ENCODE assay signal across 13 cellular contexts in genomic region chr17:81854974-81855774, GRCh38. TPM values are rescaled to one million over a fixed set of nuclear protein-coding genes. Genes with fewer than 3 reads are reported as not detected.
DNase-seq lines count a peak whose midpoint lies in the region; ATAC-seq and TF ChIP-seq lines count a peak whose summit lies in the region.
"Had no signal": no experiment of that assay in that cellular context is flagged by ENCODE, and none has a peak within 500 bp of the region (broad histone marks: within the 10 kb centered on the region; RNA-seq: fewer than 3 reads in every experiment).

No MANE protein-coding gene starts in this region.

- no peak overlapping the region for H3K27ac Mint-ChIP-seq in osteocyte (ENCODE audit: unreplicated experiment)

- POLR2A ChIA-PET in A673 (lab: Charles Lee; ENCODE audit: low non-redundant PET), result interaction anchor here (0.5 to 0.7 kb wide), 4 partner anchors 13 to 62 kb away, joined by 3 to 9 read pairs (median 4); no protein-coding TSS in a partner anchor

- peak; percentile 8 for DNase-seq in COLO668 (lab: John Stamatoyannopoulos, UW; ENCODE audit: unreplicated experiment)
- no peak for DNase-seq in LNCaP clone FGC (ENCODE audit: low read depth)
- DNase-seq in cerebellum (ENCODE audit: low spot score), result peak; percentile 67
- DNase-seq in mucosa of gallbladder (ENCODE audit: low spot score), result peak; percentile 69
- no peak for DNase-seq in osteocyte (ENCODE audit: extremely low spot score, unreplicated experiment)
- DNase-seq in A673 (ENCODE audit: low spot score), result no peak
- DNase-seq in NCI-H2171 treated with DMSO at 0.1 percent for 48 hours (lab: John Stamatoyannopoulos, UW), result no peak
- DNase-seq: COR-L47, NCI-H1092 treated with DMSO at 0.1 percent for 48 hours, uterus had no signal

- H3K27me3 Mint-ChIP-seq in osteocyte (ENCODE audit: unreplicated experiment), result no peaks in the 10 kb centered on the region

- intact Hi-C loops in A673 (cut with micrococcal nuclease; ENCODE audit: unreplicated experiment), result no loop called here

- H3K9me3 ChIP-seq in A673 (ENCODE audit: low read depth, low read length, poor library complexity, severe bottlenecking), result no peaks in the 10 kb centered on the region
- H3K9me3 ChIP-seq: uterus had no signal

- peaks cover 14% of the 10 kb centered on the region for H3K4me1 ChIP-seq in A673 (ENCODE audit: insufficient read depth, low read length, poor library complexity, severe bottlenecking)

- TF ChIP-seq CTCF in LNCaP clone FGC (IDR thresholded peaks at IDR 0.05; ENCODE audit: control insufficient read depth, extremely low read depth, insufficient read depth), result peak; percentile 41
- no peak for TF ChIP-seq CTCF in osteocyte (IDR thresholded peaks at IDR 0.05)
- TF ChIP-seq CTCF in A673 (conservative IDR thresholded peaks at IDR 0.05; ENCODE audit: low read depth, low read length), result no peak

- H3K4me3 ChIP-seq in LNCaP clone FGC (ENCODE audit: low read depth, low read length), result no peak overlapping the region
- no peak overlapping the region for H3K4me3 ChIP-seq in A673 (ENCODE audit: low read depth, low read length, poor library complexity, severe bottlenecking)
- H3K4me3 ChIP-seq: uterus had no signal

- ATAC-seq in GM19023 (IDR thresholded peaks at IDR 0.05; ENCODE audit: unreplicated experiment), result no peak

- H3K36me3 Mint-ChIP-seq in osteocyte (ENCODE audit: unreplicated experiment), result peaks cover 34% of the 10 kb centered on the region

- peaks cover 25% of the 10 kb centered on the region for H3K4me1 Mint-ChIP-seq in osteocyte (ENCODE audit: unreplicated experiment)

- no peaks in the 10 kb centered on the region for H3K9me3 Mint-ChIP-seq in osteocyte (ENCODE audit: unreplicated experiment)

- no TSS peak for BruUV-seq in A673 (replicated peaks; lab: Mats Ljungman, UMichigan)

- H3K27me3 ChIP-seq in A673 (replicated peaks; ENCODE audit: insufficient read depth, low read depth, low read length, poor library complexity), result no peaks in the 10 kb centered on the region
- H3K27me3 ChIP-seq: uterus had no signal

- CTCF ChIA-PET in A673 (lab: Charles Lee), result no interaction called here

- H3K36me3 ChIP-seq in A673 (ENCODE audit: insufficient read depth, low read length, poor library complexity, severe bottlenecking), result peaks cover 77% of the 10 kb centered on the region
- H3K36me3 ChIP-seq: uterus had no signal

- no peak overlapping the region for H3K27ac ChIP-seq in A673 (ENCODE audit: low read depth, low read length, poor library complexity, severe bottlenecking)
- H3K27ac ChIP-seq: uterus had no signal

- H3K4me3 Mint-ChIP-seq in osteocyte (ENCODE audit: unreplicated experiment), result no peak overlapping the region

RNA-seq across cellular contexts. Expression of gene P4HB, which starts 5.2 kb away (rescaled TPM):
- total RNA-seq in cerebellum, result 75.4 TPM
- total RNA-seq in mucosa of gallbladder, result 611 TPM
- 792 and 837 TPM in 2 replicates for total RNA-seq in osteocyte
- total RNA-seq in A673 (2021), result 491 and 503 TPM in 2 replicates

RNA-seq across cellular contexts. Expression of gene ARHGDIA, which starts 16.0 kb away (rescaled TPM):
- total RNA-seq in cerebellum (18.3 TPM), mucosa of gallbladder (340 TPM), osteocyte (430 and 433 TPM in 2 replicates), A673 (2021) (568 and 667 TPM in 2 replicates)

RNA-seq across cellular contexts. Expression of gene PPP1R27, which starts 20.3 kb away (rescaled TPM):
- total RNA-seq in cerebellum (not detected), mucosa of gallbladder (not detected), osteocyte (0.62 TPM in 1 of 2 replicates, not detected in the other), A673 (2021) (not detected in 2 replicates)
- total RNA-seq: activated CD8-positive, alpha-beta memory T cell treated with anti-CD3 and anti-CD28 coated beads for 36 hours; T-helper 2 cell treated with Interferon-gamma antibody and Interleukin-4, amounts not matched to agents 100 ng/mL and 5 ng/mL, for 36 hours had no signal

RNA-seq across cellular contexts. Expression of gene MCRIP1, which starts 22.1 kb away (rescaled TPM):
- total RNA-seq in cerebellum (64.7 TPM), mucosa of gallbladder (85.3 TPM), osteocyte (169 and 176 TPM in 2 replicates), A673 (2021) (126 and 130 TPM in 2 replicates)

RNA-seq across cellular contexts. Expression of gene ALYREF, which starts 36.2 kb away (rescaled TPM):
- 39.7 TPM for total RNA-seq in cerebellum
- 48.1 TPM for total RNA-seq in mucosa of gallbladder
- total RNA-seq in osteocyte, result 72.6 and 78.5 TPM in 2 replicates
- 251 and 258 TPM in 2 replicates for total RNA-seq in A673 (2021)

Comparison
In these comparisons a context has a peak if more than half of its experiments do, and no peak if none do; other contexts are left out.
1. DNase-seq: peak in COLO668 (single experiment), cerebellum (single experiment) and mucosa of gallbladder (single experiment); none in LNCaP clone FGC (single experiment), osteocyte (single experiment), A673 (single experiment) and NCI-H2171 treated with DMSO at 0.1 percent for 48 hours (single experiment).
2. RNA of gene ARHGDIA, which starts 16.0 kb away (total RNA-seq): 568 to 667 TPM in A673, 430 to 433 TPM in osteocyte and 340 TPM in mucosa of gallbladder (single experiment); 18.3 TPM in cerebellum (single experiment); every median in the first group is over 10 times any median in the second.